In genomic region chr2:143442203-143442602, GRCh38 we compare ENCODE assay signal across 13 cellular contexts.
"Had no signal": no experiment of that assay in that cellular context is flagged by ENCODE, and none has a peak within 500 bp of the region (broad histone marks: within the 10 kb centered on the region; RNA-seq: fewer than 3 reads in every experiment).

No MANE protein-coding gene starts in this region.

- H3K27ac ChIP-seq: pancreas, SJSA1, VCaP had no signal

- H3K4me1 ChIP-seq: gastrocnemius medialis, pancreas, SJSA1 had no signal

- ATAC-seq: activated CD4-positive, alpha-beta T cell treated with anti-CD3 and anti-CD28 coated beads for 36 hours; activated CD8-positive, alpha-beta T cell treated with anti-CD3 and anti-CD28 coated beads, Interleukin-2, amount 10 ng/mL, durations not matched to agents 7 days and 5 days; gastrocnemius medialis; pancreas had no signal

- H3K27me3 ChIP-seq: gastrocnemius medialis, pancreas, SJSA1 had no signal

- DNase-seq: activated CD4-positive, alpha-beta T cell treated with anti-CD3 and anti-CD28 coated beads for 36 hours; activated CD8-positive, alpha-beta memory T cell treated with anti-CD3 and anti-CD28 coated beads, Interleukin-2, amount 50 U/mL, for 48 hours; activated CD8-positive, alpha-beta T cell treated with anti-CD3 and anti-CD28 coated beads, Interleukin-2, amount 10 ng/mL, durations not matched to agents 7 days and 5 days; activated naive CD4-positive, alpha-beta T cell; caudate nucleus; effector memory CD4-positive, alpha-beta T cell; gastrocnemius medialis; mammary epithelial cell; pancreas; small intestine; SW 1271 had no signal

- H3K4me3 ChIP-seq: gastrocnemius medialis, pancreas, SJSA1 had no signal

- H3K9me3 ChIP-seq: gastrocnemius medialis, pancreas, SJSA1 had no signal

- H3K36me3 ChIP-seq: gastrocnemius medialis, pancreas, SJSA1 had no signal
